ENCODE assay signal across 29 cellular contexts in the genomic region with DNA sequence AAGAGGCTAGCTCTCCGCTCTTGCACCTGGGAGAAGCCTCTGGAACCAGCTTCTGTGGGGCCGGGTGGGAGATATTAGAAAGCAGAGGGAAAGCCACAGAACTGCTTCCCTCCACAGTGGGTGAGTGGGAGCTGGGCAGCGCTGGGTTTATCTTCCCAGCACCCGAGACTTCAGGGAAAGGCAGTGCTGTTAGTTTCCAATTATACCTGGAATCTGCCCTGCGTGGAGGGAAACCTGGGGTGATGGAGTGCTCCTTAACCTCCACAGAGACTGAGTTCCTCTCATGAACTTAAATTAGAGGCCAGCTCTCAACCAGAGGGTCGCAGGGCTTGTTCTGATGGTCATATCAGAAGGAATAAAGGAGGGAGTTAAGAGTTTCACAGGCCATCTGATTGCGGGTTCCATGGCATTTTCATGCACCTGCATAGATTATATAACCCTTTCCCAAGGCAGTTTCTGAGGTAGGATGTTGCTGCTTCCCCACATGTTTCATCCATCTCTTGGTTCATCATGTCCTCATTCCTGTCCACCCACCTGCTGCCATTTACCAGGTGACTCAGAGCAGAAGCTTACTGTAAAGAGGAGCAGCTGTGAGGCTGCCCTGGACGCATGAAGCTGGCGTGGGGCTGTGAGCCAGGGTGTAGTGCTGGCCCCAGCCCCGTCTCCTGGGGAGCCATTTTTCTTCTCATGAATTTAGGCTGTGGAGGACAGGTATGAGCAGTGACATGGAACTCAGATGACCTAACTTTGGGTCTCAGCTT. TPM values are rescaled to one million over a fixed set of nuclear protein-coding genes. Genes with fewer than 3 reads are reported as not detected.
A peak's percentile ranks its signal among the peaks of the same experiment; 100 is the strongest.
DNase-seq lines count a peak whose midpoint lies in the region; ATAC-seq, FAIRE-seq and TF ChIP-seq lines count a peak whose summit lies in the region.
"Had no signal": no experiment of that assay in that cellular context is flagged by ENCODE, and none has a peak within 500 bp of the region (broad histone marks: within the 10 kb centered on the region; RNA-seq: fewer than 3 reads in every experiment).

No MANE protein-coding gene starts in this region.

- no peak for TF ChIP-seq EP300 in gastroesophageal sphincter (IDR thresholded peaks at IDR 0.05)

- H3K36me3 ChIP-seq in gastroesophageal sphincter, result peaks cover 0 to 24% of the 10 kb centered on the region in 2 donors
- H3K36me3 ChIP-seq: gastrocnemius medialis, HAP-1, left ventricle myocardium inferior, SJSA1 had no signal

- no peaks in the 10 kb centered on the region for H3K4me1 ChIP-seq in gastroesophageal sphincter
- H3K4me1 ChIP-seq: gastrocnemius medialis, HAP-1, left ventricle myocardium inferior had no signal

- no peak for TF ChIP-seq CTCF in epithelial cell of esophagus (IDR thresholded peaks at IDR 0.05; ENCODE audit: insufficient read depth, low read depth, low read length, missing control alignments)
- no peak for TF ChIP-seq CTCF in gastroesophageal sphincter (IDR thresholded peaks at IDR 0.05)

- DNase-seq in NCI-H2196 (lab: John Stamatoyannopoulos, UW; ENCODE audit: unreplicated experiment), result peak; percentile 9
- DNase-seq in NCI-H2196 treated with DMSO at 0.1 percent for 48 hours (lab: John Stamatoyannopoulos, UW; ENCODE audit: unreplicated experiment), result no peak
- DNase-seq in NCI-H146 treated with DMSO at 0.1 percent for 48 hours (lab: John Stamatoyannopoulos, UW; ENCODE audit: unreplicated experiment), result peak; percentile 28
- peak; percentile 84 for DNase-seq in epithelial cell of esophagus (ENCODE audit: low read depth)
- DNase-seq in occipital lobe (lab: John Stamatoyannopoulos, UW), result peak; percentile 23
- no peak for DNase-seq in GM12891 (ENCODE audit: insufficient read length, low spot score)
- no peak for DNase-seq in RCC 7860 (ENCODE audit: low spot score)
- DNase-seq: activated CD4-positive, alpha-beta memory T cell treated with anti-CD3 and anti-CD28 coated beads, Interleukin-2, amount 10 ng/mL, durations not matched to agents 7 days and 5 days; activated CD4-positive, CD25-positive, alpha-beta regulatory T cell treated with anti-CD3 and anti-CD28 coated beads, Interleukin-2, amount 50 U/mL, for 72 hours; activated CD8-positive, alpha-beta memory T cell treated with anti-CD3 and anti-CD28 coated beads, Interleukin-2, amount 50 U/mL, for 48 hours; aorta; CD4-positive, alpha-beta T cell; cortex of kidney; DMS 273 treated with DMSO at 0.1 percent for 48 hours; esophagus squamous epithelium; gastrocnemius medialis; KBM-7; left ventricle myocardium inferior; naive B cell; NCI-H1436; NCI-H526 had no signal

- ATAC-seq in gastroesophageal sphincter, result no peak
- ATAC-seq: gastrocnemius medialis, Panc1 had no signal

- TF ChIP-seq POLR2A in GM12891 (IDR thresholded peaks at IDR 0.05; ENCODE audit: low read depth, low read length) (no peak), gastroesophageal sphincter (IDR thresholded peaks at IDR 0.05) (no peak)

- no peak overlapping the region for H3K4me3 ChIP-seq in epithelial cell of esophagus (ENCODE audit: low read length)
- H3K4me3 ChIP-seq in gastroesophageal sphincter, result no peak overlapping the region
- H3K4me3 ChIP-seq: esophagus squamous epithelium, gastrocnemius medialis, HAP-1, left ventricle myocardium inferior, SJSA1, skin epidermis had no signal

- no peaks in the 10 kb centered on the region for H3K9me3 ChIP-seq in gastroesophageal sphincter
- H3K9me3 ChIP-seq: esophagus squamous epithelium, gastrocnemius medialis, HAP-1, left ventricle myocardium inferior, SJSA1 had no signal

- H3K27me3 ChIP-seq in gastroesophageal sphincter, result no peaks in the 10 kb centered on the region
- H3K27me3 ChIP-seq: esophagus squamous epithelium, SJSA1 had no signal

- FAIRE-seq in GM12891 (lab: Jason Lieb, UNC) (no peak), RCC 7860 (lab: Jason Lieb, UNC) (no peak)
- FAIRE-seq: TTC549 had no signal

- no peak overlapping the region for H3K27ac ChIP-seq in gastroesophageal sphincter
- H3K27ac ChIP-seq: 22Rv1, gastrocnemius medialis, left ventricle myocardium inferior, SJSA1 had no signal

- 85 to 100% methylated on average over 4 of the region's 10 CpGs for WGBS in gastroesophageal sphincter (ENCODE audit: low coverage in 1 of 2), 2 donors

TF ChIP-seq in GM12891, 5 proteins besides CTCF, POLR2A, EP300 and RAD21:
- TF ChIP-seq TAF1 (IDR thresholded peaks at IDR 0.05; ENCODE audit: low read depth, low read length) (no peak), PAX5 (IDR thresholded peaks at IDR 0.05; ENCODE audit: insufficient read depth, low read length, severe bottlenecking) (no peak), SPI1 (IDR thresholded peaks at IDR 0.05; ENCODE audit: low read depth, low read length) (no peak), POU2F2 (IDR thresholded peaks at IDR 0.05; ENCODE audit: low read depth, low read length) (no peak), POLR2AphosphoS5 (IDR thresholded peaks at IDR 0.05; ENCODE audit: low read depth, low read length) (no peak)

RNA-seq across cellular contexts. Expression of a gene that starts 42.5 kb away (rescaled TPM):
- total RNA-seq in occipital lobe, result 8.7 TPM
- not detected for polyA plus RNA-seq in GM12891 (2012; ENCODE audit: low read depth, missing spikeins)
- 10 to 100 TPM; 13.3 to 46.7 (median 17.5) TPM for total RNA-seq in gastroesophageal sphincter
- total RNA-seq: CD4-positive, alpha-beta T cell; T-helper 1 cell treated with Interleukin-12 subunit alpha and Interleukin-12 subunit beta and Interleukin-4 antibody, amounts not matched to agents 30 ng/mL and 1 ng/mL, for 36 hours had no signal

Comparison
In these comparisons a context has a peak if more than half of its experiments do, and no peak if none do; other contexts are left out.
1. DNase-seq: peak in NCI-H2196 (single experiment), NCI-H146 treated with DMSO at 0.1 percent for 48 hours (single experiment), epithelial cell of esophagus (single experiment) and occipital lobe (single experiment); none in NCI-H2196 treated with DMSO at 0.1 percent for 48 hours (single experiment), GM12891 (single experiment) and RCC 7860 (single experiment).